ENCODE assay signal across 8 cellular contexts in genomic region chr2:172806426-172807008, GRCh38.
A peak's percentile ranks its signal among the peaks of the same experiment; 100 is the strongest.
DNase-seq lines count a peak whose midpoint lies in the region; ATAC-seq, FAIRE-seq and TF ChIP-seq lines count a peak whose summit lies in the region.

No MANE protein-coding gene starts in this region.

- no peak for FAIRE-seq in bronchial epithelial cell (lab: Jason Lieb, UNC)

- peak; percentile 41 for DNase-seq in CD1c-positive myeloid dendritic cell (ENCODE audit: extremely low spot score)
- peak; percentile 56 for DNase-seq in HEK293T (ENCODE audit: extremely low spot score)
- DNase-seq in NCI-H774 (lab: John Stamatoyannopoulos, UW) = peak; percentile 37
- peak; percentile 57 for DNase-seq in bronchial epithelial cell (ENCODE audit: low read depth)
- DNase-seq in left kidney (ENCODE audit: low read depth, low spot score) = peak; percentile 82

- H3K36me3 ChIP-seq in bronchial epithelial cell (ENCODE audit: control insufficient read depth, insufficient read depth, low read length) = no peaks in the 10 kb centered on the region

- CTCF ChIA-PET in HEK293T (lab: Yijun Ruan, JAX) = interaction anchor here (1.0 to 4.5 kb wide), 3 partner anchors 122 to 404 kb away, joined by 3 to 28 read pairs (median 6); no protein-coding TSS in a partner anchor

- POLR2A ChIA-PET in HEK293T (lab: Yijun Ruan, JAX) = no interaction called here

- ATAC-seq in HG02623 (IDR thresholded peaks at IDR 0.05; ENCODE audit: unreplicated experiment) (no peak), GM21447 (IDR thresholded peaks at IDR 0.05; ENCODE audit: unreplicated experiment) (no peak), HG03460 (IDR thresholded peaks at IDR 0.05; ENCODE audit: unreplicated experiment) (no peak)

- H3K4me3 ChIP-seq in bronchial epithelial cell (ENCODE audit: low read depth, low read length) = no peak overlapping the region

- H3K27me3 ChIP-seq in bronchial epithelial cell (ENCODE audit: control insufficient read depth, insufficient read depth, low read length) = no peaks in the 10 kb centered on the region

- peak; percentile 76 for TF ChIP-seq CTCF in bronchial epithelial cell (IDR thresholded peaks at IDR 0.05; ENCODE audit: insufficient read depth, low read length, severe bottlenecking)

TF ChIP-seq in HEK293T, 16 proteins besides CTCF, POLR2A, EP300 and RAD21:
- no peak for TF ChIP-seq L3MBTL2 (conservative IDR thresholded peaks at IDR 0.05)
- no peak for TF ChIP-seq SP1 (IDR thresholded peaks at IDR 0.05)
- no peak for TF ChIP-seq LEF1 (IDR thresholded peaks at IDR 0.05; ENCODE audit: borderline replicate concordance)
